In genomic region chrX:69069086-69069445, GRCh38 we compare ENCODE assay signal across 13 cellular contexts.
DNase-seq lines count a peak whose midpoint lies in the region; ATAC-seq and TF ChIP-seq lines count a peak whose summit lies in the region.
"Had no signal": no experiment of that assay in that cellular context is flagged by ENCODE, and none has a peak within 500 bp of the region (broad histone marks: within the 10 kb centered on the region; RNA-seq: fewer than 3 reads in every experiment).

No MANE protein-coding gene starts in this region.

- no peak overlapping the region for H3K4me3 ChIP-seq in trophoblast cell (ENCODE audit: low read depth, low read length)
- H3K4me3 ChIP-seq in sigmoid colon: no peak overlapping the region
- H3K4me3 ChIP-seq in mammary epithelial cell (replicated peaks in 1 of 3; ENCODE audit: insufficient read depth in 1 of 3, low read depth in 2 of 3, low read length in 3 of 3): no peak overlapping the region
- H3K4me3 ChIP-seq: BLaER1 treated with 17β-estradiol and CSF1 and Interleukin-3, amounts not matched to agents 10 nM and 100 nM; GM23248; HAP-1 had no signal

- H4K91ac ChIP-seq in trophoblast cell (ENCODE audit: low read depth, low read length): peak overlapping the region; percentile 45

- no CpG with 5 or more reads among the region's 4 CpGs for WGBS in trophoblast cell (ENCODE audit: extremely low coverage, insufficient coverage, insufficient read length)
- WGBS in sigmoid colon, 2 donors: 89 to 92% methylated on average over 4 of the region's 4 CpGs
- 100% methylated on average over 2 of the region's 4 CpGs for WGBS in mammary epithelial cell (ENCODE audit: low coverage, missing lambda C conversion rate)

- H3K4me2 ChIP-seq in trophoblast cell (ENCODE audit: low read length) (no peak overlapping the region), mammary epithelial cell (ENCODE audit: insufficient read depth, low read depth, low read length) (no peak overlapping the region)
- H3K4me2 ChIP-seq: BLaER1 treated with 17β-estradiol and CSF1 and Interleukin-3, amounts not matched to agents 10 nM and 100 nM had no signal

- in situ Hi-C loops in mammary epithelial cell (cut with MboI; ENCODE audit: low sequenced_read_pairs in 2 of 2): no loop called here

- no peak overlapping the region for H3K14ac ChIP-seq in trophoblast cell (ENCODE audit: low read length)

- H3K36me3 ChIP-seq in trophoblast cell (ENCODE audit: control insufficient read depth in 1 of 2, insufficient read depth in 2 of 2, low read length in 2 of 2) (no peaks in the 10 kb centered on the region), sigmoid colon (no peaks in the 10 kb centered on the region), mammary epithelial cell (ENCODE audit: insufficient read depth, low read length) (no peaks in the 10 kb centered on the region)
- H3K36me3 ChIP-seq: BLaER1 treated with 17β-estradiol and CSF1 and Interleukin-3, amounts not matched to agents 10 nM and 100 nM; HAP-1 had no signal

- H2AK5ac ChIP-seq in trophoblast cell (ENCODE audit: low read length): no peak overlapping the region

- H3K27me3 ChIP-seq in trophoblast cell (ENCODE audit: insufficient read depth, low read length) (no peaks in the 10 kb centered on the region), sigmoid colon (no peaks in the 10 kb centered on the region), mammary epithelial cell (ENCODE audit: insufficient read depth, low read length) (no peaks in the 10 kb centered on the region)

- CTCF ChIA-PET in mammary epithelial cell (lab: Charles Lee; ENCODE audit: low non-redundant PET): interaction anchor here (0.6 to 0.8 kb wide), 2 partner anchors 96 to 319 kb away, joined by 3 to 6 read pairs; partner anchors contain the start of gene PJA1

- H2BK5ac ChIP-seq in trophoblast cell (ENCODE audit: low read depth, low read length, poor library complexity): no peak overlapping the region

- H3K9ac ChIP-seq in trophoblast cell (ENCODE audit: low read length) (no peak overlapping the region), mammary epithelial cell (ENCODE audit: insufficient read depth, low read length) (no peak overlapping the region)
- H3K9ac ChIP-seq: BLaER1 treated with 17β-estradiol and CSF1 and Interleukin-3, amounts not matched to agents 10 nM and 100 nM; GM23248 had no signal

- no peak overlapping the region for H4K8ac ChIP-seq in trophoblast cell (ENCODE audit: low read depth, low read length)

- dilution Hi-C loops in mammary epithelial cell (cut with HindIII; ENCODE audit: low sequenced_read_pairs): no loop called here

- no TSS peak for BruUV-seq in mammary epithelial cell (replicated peaks; lab: Mats Ljungman, UMichigan)

- no peak overlapping the region for H4K12ac ChIP-seq in trophoblast cell (ENCODE audit: low read depth, low read length)

- H2BK12ac ChIP-seq in trophoblast cell (ENCODE audit: low read length): no peak overlapping the region

- no peak for TF ChIP-seq POLR2A in sigmoid colon (IDR thresholded peaks at IDR 0.05)

- no peak for TF ChIP-seq EP300 in sigmoid colon (IDR thresholded peaks at IDR 0.05)

- TF ChIP-seq CTCF in sigmoid colon (IDR thresholded peaks at IDR 0.05): no peak
- TF ChIP-seq CTCF in mammary epithelial cell (conservative IDR thresholded peaks at IDR 0.05 in 1 of 2, IDR thresholded peaks at IDR 0.05 in 1 of 2; ENCODE audit: extremely low read depth in 1 of 2, insufficient read depth in 1 of 2, low read depth in 1 of 2, low read length in 2 of 2): no peak

- H2BK120ac ChIP-seq in trophoblast cell (ENCODE audit: insufficient read depth, low read length, poor library complexity): no peak overlapping the region

- H3K79me2 ChIP-seq in trophoblast cell (ENCODE audit: control insufficient read depth, insufficient read depth, low read length, poor library complexity) (no peaks in the 10 kb centered on the region), mammary epithelial cell (ENCODE audit: insufficient read depth, low read length) (no peaks in the 10 kb centered on the region)

- H3K4ac ChIP-seq in trophoblast cell (ENCODE audit: low read depth, low read length): no peak overlapping the region

- no peaks in the 10 kb centered on the region for H4K20me1 ChIP-seq in mammary epithelial cell (ENCODE audit: insufficient read depth, low read length)

- intact Hi-C loops in sigmoid colon (cut with DNase I) (loop anchor here (10.0 kb wide), 1 partner anchor 156 kb away; no protein-coding TSS in a partner anchor), mammary epithelial cell (cut with micrococcal nuclease) (no loop called here)

- no peaks in the 10 kb centered on the region for H3K9me3 ChIP-seq in trophoblast cell (ENCODE audit: insufficient read depth, low read depth, low read length)
- H3K9me3 ChIP-seq in sigmoid colon: no peaks in the 10 kb centered on the region
- peaks cover 4% of the 10 kb centered on the region for H3K9me3 ChIP-seq in mammary epithelial cell (replicated peaks; ENCODE audit: insufficient read depth, low read length)
- H3K9me3 ChIP-seq: HAP-1 had no signal

- H2AFZ ChIP-seq in trophoblast cell (ENCODE audit: insufficient read depth, low read length, poor library complexity) (no peak overlapping the region), mammary epithelial cell (ENCODE audit: low read depth, low read length) (no peak overlapping the region)
- H2AFZ ChIP-seq: GM23248 had no signal

- H3K79me1 ChIP-seq in trophoblast cell (ENCODE audit: low read length): peaks cover 3% of the 10 kb centered on the region

- DNase-seq in mesenteric fat pad (ENCODE audit: low spot score) (peak; percentile 68), trophoblast cell (no peak), sigmoid colon (peak; percentile 54), HuH-7.5 (ENCODE audit: low spot score) (no peak), mammary epithelial cell (no peak)
- DNase-seq: Calu3; CD8-positive, alpha-beta T cell; DND-41; EL; GM23248 had no signal

- no peak for ATAC-seq in GM18861 (IDR thresholded peaks at IDR 0.05; ENCODE audit: unreplicated experiment)
- ATAC-seq: CD8-positive, alpha-beta T cell had no signal

- H3K23ac ChIP-seq in trophoblast cell (ENCODE audit: low read length): no peak overlapping the region

- H3K18ac ChIP-seq in trophoblast cell (ENCODE audit: low read length): no peak overlapping the region

- H3K4me1 ChIP-seq in trophoblast cell (ENCODE audit: control insufficient read depth in 1 of 2, insufficient read depth in 2 of 2, low read length in 2 of 2) (peaks cover 6 to 17% of the 10 kb centered on the region in 2 experiments), sigmoid colon (peaks cover 0 to 10% (median 5%) of the 10 kb centered on the region in 4 donors), mammary epithelial cell (ENCODE audit: insufficient read depth, low read length) (no peaks in the 10 kb centered on the region)
- H3K4me1 ChIP-seq: HAP-1 had no signal

- H3K27ac ChIP-seq in trophoblast cell (ENCODE audit: low read depth, low read length) (no peak overlapping the region), sigmoid colon (no peak overlapping the region), mammary epithelial cell (ENCODE audit: insufficient read depth, low read depth, low read length) (no peak overlapping the region)
- H3K27ac ChIP-seq: BLaER1 treated with 17β-estradiol and CSF1 and Interleukin-3, amounts not matched to agents 10 nM and 100 nM; GM23248 had no signal

Comparison
In these comparisons a context has a peak if more than half of its experiments do, and no peak if none do; other contexts are left out.
1. DNase-seq: peak in mesenteric fat pad (single experiment) and sigmoid colon (single experiment); none in trophoblast cell (0 of 2), HuH-7.5 (single experiment) and mammary epithelial cell (single experiment).